Comparison of ENCODE assay signal across 19 cellular contexts in the genomic region with DNA sequence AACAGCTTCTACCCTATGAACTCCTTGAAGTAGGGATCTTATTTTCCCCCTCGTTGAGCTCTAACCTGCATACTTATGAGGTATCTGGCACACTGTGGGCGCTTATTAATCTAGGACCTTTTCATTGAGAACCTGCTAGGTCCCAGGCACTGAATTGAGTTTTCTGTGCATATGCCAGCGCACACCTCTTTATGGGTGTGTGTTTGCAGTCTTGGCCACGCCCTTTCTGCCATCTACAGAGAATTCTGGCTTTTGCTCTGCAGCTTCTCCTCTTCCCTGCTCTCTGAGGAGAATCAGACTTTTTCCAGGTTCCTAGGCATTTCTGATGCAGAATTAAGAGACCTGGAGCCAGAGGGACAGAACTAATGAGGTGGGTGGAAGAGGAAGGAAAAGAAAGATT. TPM values are rescaled to one million over a fixed set of nuclear protein-coding genes. Genes with fewer than 3 reads are reported as not detected.
A peak's percentile ranks its signal among the peaks of the same experiment; 100 is the strongest.
DNase-seq lines count a peak whose midpoint lies in the region; ATAC-seq and TF ChIP-seq lines count a peak whose summit lies in the region.
"Had no signal": no experiment of that assay in that cellular context is flagged by ENCODE, and none has a peak within 500 bp of the region (broad histone marks: within the 10 kb centered on the region; RNA-seq: fewer than 3 reads in every experiment).

No MANE protein-coding gene starts in this region.

- intact Hi-C loops in colonic mucosa (cut with DNase I) (no loop called here), mucosa of descending colon (cut with DNase I, micrococcal nuclease) (no loop called here)

- H3K4me1 Mint-ChIP-seq in type B pancreatic cell (ENCODE audit: unreplicated experiment), result peaks cover 23% of the 10 kb centered on the region

- peak; percentile 38 for DNase-seq in colonic mucosa
- DNase-seq in mucosa of descending colon, result peak in 2 of 3 donors; percentile 29 to 67
- no peak for DNase-seq in type B pancreatic cell (ENCODE audit: extremely low spot score, unreplicated experiment)
- no peak for DNase-seq in cerebellar cortex (ENCODE audit: low spot score)
- no peak for DNase-seq in NCI-H1105 treated with DMSO at 0.1 percent for 48 hours (lab: John Stamatoyannopoulos, UW)
- DNase-seq in COLO668 (lab: John Stamatoyannopoulos, UW; ENCODE audit: unreplicated experiment), result no peak
- DNase-seq: CD4-positive, alpha-beta memory T cell; GM23248; HCEC 1CT; IMR-90; NCI-H1417; NCI-H1694 treated with DMSO at 0.1 percent for 48 hours; NCI-H446; NCI-H526; SHP77 treated with DMSO at 0.1 percent for 48 hours had no signal

- peak overlapping the region; percentile 14 for H3K27ac Mint-ChIP-seq in type B pancreatic cell

- H3K27me3 ChIP-seq in colonic mucosa, result no peaks in the 10 kb centered on the region
- H3K27me3 ChIP-seq: BLaER1 had no signal

- no peak overlapping the region for H3K4me3 Mint-ChIP-seq in type B pancreatic cell
- H3K4me3 Mint-ChIP-seq: CD4-positive, alpha-beta memory T cell had no signal

- TF ChIP-seq CTCF in HEK293 (tag by site-specific recombination; IDR thresholded peaks at IDR 0.05) (no peak), colonic mucosa (IDR thresholded peaks at IDR 0.05) (no peak), mucosa of descending colon (IDR thresholded peaks at IDR 0.05) (no peak), type B pancreatic cell (conservative IDR thresholded peaks at IDR 0.05) (no peak)

- no peaks in the 10 kb centered on the region for H3K36me3 Mint-ChIP-seq in type B pancreatic cell
- H3K36me3 Mint-ChIP-seq: CD4-positive, alpha-beta memory T cell had no signal

- peaks cover 17% of the 10 kb centered on the region for H3K9me3 Mint-ChIP-seq in type B pancreatic cell
- H3K9me3 Mint-ChIP-seq: CD4-positive, alpha-beta memory T cell had no signal

- H3K36me3 ChIP-seq in HEK293 (ENCODE audit: control insufficient read depth in 2 of 2, insufficient read depth in 1 of 2, low read length in 2 of 2) (no peaks in the 10 kb centered on the region), colonic mucosa (no peaks in the 10 kb centered on the region), mucosa of descending colon (ENCODE audit: low read depth) (no peaks in the 10 kb centered on the region)
- H3K36me3 ChIP-seq: BLaER1 had no signal

- H3K4me3 ChIP-seq in HEK293 (ENCODE audit: low read depth, low read length) (no peak overlapping the region), colonic mucosa (no peak overlapping the region), mucosa of descending colon (no peak overlapping the region)
- H3K4me3 ChIP-seq: BLaER1, GM23248, SK-N-MC had no signal

- H3K9me3 ChIP-seq in HEK293 (ENCODE audit: control insufficient read depth, insufficient read depth, low read depth, low read length) (no peaks in the 10 kb centered on the region), colonic mucosa (no peaks in the 10 kb centered on the region), mucosa of descending colon (no peaks in the 10 kb centered on the region)
- H3K9me3 ChIP-seq: BLaER1 had no signal

- H3K27ac ChIP-seq in HEK293 (ENCODE audit: extremely low read depth, low read depth, low read length) (no peak overlapping the region), colonic mucosa (no peak overlapping the region)
- H3K27ac ChIP-seq: BLaER1, GM23248, RWPE1, SK-N-MC had no signal

- H3K27me3 Mint-ChIP-seq in type B pancreatic cell, result no peaks in the 10 kb centered on the region

- H3K9ac ChIP-seq in colonic mucosa (ENCODE audit: low read depth in 2 of 2, low read length in 2 of 2), result no peak overlapping the region
- H3K9ac ChIP-seq: BLaER1, GM23248 had no signal

- CTCF ChIA-PET in HEK293 (lab: Yijun Ruan, JAX), result interaction anchor here (0.6 to 0.7 kb wide), 3 partner anchors 34 to 96 kb away, joined by 3 to 5 read pairs (median 3); no protein-coding TSS in a partner anchor

- ATAC-seq in mucosa of descending colon, result peak; percentile 71

- H3K4me1 ChIP-seq in HEK293 (ENCODE audit: control insufficient read depth, insufficient read depth, low read length) (no peaks in the 10 kb centered on the region), colonic mucosa (peaks cover 3% of the 10 kb centered on the region), mucosa of descending colon (ENCODE audit: low read depth) (peaks cover 4% of the 10 kb centered on the region)

- POLR2A ChIA-PET in HEK293 (lab: Yijun Ruan, JAX), result no interaction called here

TF ChIP-seq in HEK293, 187 proteins besides CTCF, POLR2A, EP300 and RAD21:
- no peak for TF ChIP-seq ZNF146 (tag by site-specific recombination; IDR thresholded peaks at IDR 0.05)
- 0 out of 2 replicates have a peak, but pooled peaks have one; percentile 26 for TF ChIP-seq ZNF335 (tag by site-specific recombination; conservative IDR thresholded peaks at IDR 0.05)
- no peak for TF ChIP-seq SP2 (tag by site-specific recombination; IDR thresholded peaks at IDR 0.05)
- TF ChIP-seq, protein P1, sequence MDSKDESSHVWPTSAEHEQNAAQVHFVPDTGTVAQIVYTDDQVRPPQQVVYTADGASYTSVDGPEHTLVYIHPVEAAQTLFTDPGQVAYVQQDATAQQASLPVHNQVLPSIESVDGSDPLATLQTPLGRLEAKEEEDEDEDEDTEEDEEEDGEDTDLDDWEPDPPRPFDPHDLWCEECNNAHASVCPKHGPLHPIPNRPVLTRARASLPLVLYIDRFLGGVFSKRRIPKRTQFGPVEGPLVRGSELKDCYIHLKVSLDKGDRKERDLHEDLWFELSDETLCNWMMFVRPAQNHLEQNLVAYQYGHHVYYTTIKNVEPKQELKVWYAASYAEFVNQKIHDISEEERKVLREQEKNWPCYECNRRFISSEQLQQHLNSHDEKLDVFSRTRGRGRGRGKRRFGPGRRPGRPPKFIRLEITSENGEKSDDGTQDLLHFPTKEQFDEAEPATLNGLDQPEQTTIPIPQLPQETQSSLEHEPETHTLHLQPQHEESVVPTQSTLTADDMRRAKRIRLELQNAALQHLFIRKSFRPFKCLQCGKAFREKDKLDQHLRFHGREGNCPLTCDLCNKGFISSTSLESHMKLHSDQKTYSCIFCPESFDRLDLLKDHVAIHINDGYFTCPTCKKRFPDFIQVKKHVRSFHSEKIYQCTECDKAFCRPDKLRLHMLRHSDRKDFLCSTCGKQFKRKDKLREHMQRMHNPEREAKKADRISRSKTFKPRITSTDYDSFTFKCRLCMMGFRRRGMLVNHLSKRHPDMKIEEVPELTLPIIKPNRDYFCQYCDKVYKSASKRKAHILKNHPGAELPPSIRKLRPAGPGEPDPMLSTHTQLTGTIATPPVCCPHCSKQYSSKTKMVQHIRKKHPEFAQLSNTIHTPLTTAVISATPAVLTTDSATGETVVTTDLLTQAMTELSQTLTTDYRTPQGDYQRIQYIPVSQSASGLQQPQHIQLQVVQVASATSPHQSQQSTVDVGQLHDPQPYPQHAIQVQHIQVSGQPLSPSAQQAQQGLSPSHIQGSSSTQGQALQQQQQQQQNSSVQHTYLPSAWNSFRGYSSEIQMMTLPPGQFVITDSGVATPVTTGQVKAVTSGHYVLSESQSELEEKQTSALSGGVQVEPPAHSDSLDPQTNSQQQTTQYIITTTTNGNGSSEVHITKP (tag by site-specific recombination; IDR thresholded peaks at IDR 0.05), result no peak
- no peak for TF ChIP-seq YY1 (tag by site-specific recombination; IDR thresholded peaks at IDR 0.05)
- 0 out of 2 replicates have a peak, but pooled peaks have one; percentile 14 for TF ChIP-seq KLF1 (tag by site-specific recombination; IDR thresholded peaks at IDR 0.05)

RNA-seq across cellular contexts. Expression of gene SSBP2, which starts 25.4 kb away (rescaled TPM):
- total RNA-seq in colonic mucosa (10 to 100 TPM; 11.1 to 28.0 TPM), mucosa of descending colon (10 to 100 TPM; 17.5 to 77.9 (median 20.9) TPM), type B pancreatic cell (ENCODE audit: low replicate concordance) (85.2 and 102 TPM in 2 replicates)

Comparison
In these comparisons a context has a peak if more than half of its experiments do, and no peak if none do; other contexts are left out.
1. DNase-seq: peak in colonic mucosa (single experiment) and mucosa of descending colon (2 of 3); none in type B pancreatic cell (single experiment), cerebellar cortex (single experiment), NCI-H1105 treated with DMSO at 0.1 percent for 48 hours (single experiment) and COLO668 (single experiment).